19 cellular contexts compared by ENCODE assay signal in the genomic region with DNA sequence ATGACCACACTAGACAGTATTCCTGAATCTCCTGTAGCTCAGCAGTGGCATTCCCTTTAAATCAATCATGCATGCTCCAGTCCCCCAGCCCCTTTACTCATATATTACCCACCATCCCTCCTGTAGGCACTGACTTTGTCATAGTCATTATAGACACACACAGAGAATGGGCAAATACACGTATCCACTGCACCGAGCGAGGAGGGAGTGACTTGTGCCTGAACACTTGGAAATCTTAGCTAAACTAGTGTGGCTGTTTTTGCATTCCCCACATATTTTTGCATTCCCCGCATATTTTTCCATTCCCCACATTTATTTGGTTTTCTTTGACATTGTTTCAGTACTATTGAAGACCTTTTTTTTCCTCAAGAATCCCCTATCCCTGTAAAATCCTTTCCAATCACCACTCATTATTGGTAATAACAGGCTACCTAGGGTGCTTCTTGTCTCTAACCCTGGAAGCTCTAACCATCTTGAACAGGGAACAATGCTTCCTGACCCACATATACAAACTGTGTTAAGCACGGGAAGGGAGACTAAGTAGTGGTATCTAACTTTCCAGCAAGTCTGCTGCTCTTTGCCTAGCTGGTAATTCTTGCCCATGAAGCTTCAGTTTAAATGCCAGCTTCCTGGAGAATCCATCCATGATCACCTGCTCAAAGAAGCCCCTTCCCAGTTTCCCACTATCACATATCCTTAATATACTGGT.
DNase-seq lines count a peak whose midpoint lies in the region; ATAC-seq, FAIRE-seq and TF ChIP-seq lines count a peak whose summit lies in the region.
"Had no signal": no experiment of that assay in that cellular context is flagged by ENCODE, and none has a peak within 500 bp of the region (broad histone marks: within the 10 kb centered on the region; RNA-seq: fewer than 3 reads in every experiment).

No MANE protein-coding gene starts in this region.

- H3K27ac Mint-ChIP-seq in activated CD4-positive, alpha-beta T cell treated with anti-CD3 and anti-CD28 coated beads, Interleukin-2, amount 10 ng/mL, durations not matched to agents 24 days and 14 days = no peak overlapping the region
- H3K27ac Mint-ChIP-seq: activated CD8-positive, alpha-beta T cell treated with anti-CD3 and anti-CD28 coated beads for 36 hours; activated T-helper 17 cell treated with anti-CD3 and anti-CD28 coated beads, Interleukin-2, amount 50 U/mL, for 72 hours had no signal

- ATAC-seq in GM18867 (IDR thresholded peaks at IDR 0.05; ENCODE audit: unreplicated experiment) = no peak
- ATAC-seq in activated T-cell treated with anti-CD3 and anti-CD28 coated beads, Interleukin-2, amount 50 U/mL, for 4 hours = no peak
- ATAC-seq: activated CD8-positive, alpha-beta T cell treated with anti-CD3 and anti-CD28 coated beads for 36 hours; activated T-helper 17 cell treated with anti-CD3 and anti-CD28 coated beads, Interleukin-2, amount 50 U/mL, for 72 hours; Panc1 had no signal

- no peaks in the 10 kb centered on the region for H3K4me1 Mint-ChIP-seq in activated T-cell treated with anti-CD3 and anti-CD28 coated beads, Interleukin-2, amount 50 U/mL, for 4 hours (ENCODE audit: low read depth)
- H3K4me1 Mint-ChIP-seq in activated CD4-positive, alpha-beta T cell treated with anti-CD3 and anti-CD28 coated beads, Interleukin-2, amount 10 ng/mL, durations not matched to agents 24 days and 14 days = no peaks in the 10 kb centered on the region
- H3K4me1 Mint-ChIP-seq: activated T-helper 17 cell treated with anti-CD3 and anti-CD28 coated beads, Interleukin-2, amount 50 U/mL, for 72 hours; naive B cell had no signal

- no peaks in the 10 kb centered on the region for H3K27me3 Mint-ChIP-seq in activated T-cell treated with anti-CD3 and anti-CD28 coated beads, Interleukin-2, amount 50 U/mL, for 4 hours (ENCODE audit: low read depth)
- no peaks in the 10 kb centered on the region for H3K27me3 Mint-ChIP-seq in activated CD4-positive, alpha-beta T cell treated with anti-CD3 and anti-CD28 coated beads, Interleukin-2, amount 10 ng/mL, durations not matched to agents 24 days and 14 days

- H3K4me2 ChIP-seq in osteoblast (ENCODE audit: insufficient read depth, low read length) = peak overlapping the region; percentile 58
- H3K4me2 ChIP-seq: hepatocyte had no signal

- peaks cover 16% of the 10 kb centered on the region for H3K4me1 ChIP-seq in osteoblast (ENCODE audit: insufficient read depth, low read length)

- H3K27ac ChIP-seq in osteoblast (ENCODE audit: low read depth, low read length) = no peak overlapping the region
- H3K27ac ChIP-seq: hepatocyte had no signal

- no peaks in the 10 kb centered on the region for H3K79me2 ChIP-seq in osteoblast (ENCODE audit: insufficient read depth, low read length)
- H3K79me2 ChIP-seq: hepatocyte had no signal

- no peak overlapping the region for H3K4me3 Mint-ChIP-seq in activated T-cell treated with anti-CD3 and anti-CD28 coated beads, Interleukin-2, amount 50 U/mL, for 4 hours
- no peak overlapping the region for H3K4me3 Mint-ChIP-seq in activated CD4-positive, alpha-beta T cell treated with anti-CD3 and anti-CD28 coated beads, Interleukin-2, amount 10 ng/mL, durations not matched to agents 24 days and 14 days
- H3K4me3 Mint-ChIP-seq: activated CD8-positive, alpha-beta T cell treated with anti-CD3 and anti-CD28 coated beads for 36 hours; activated T-helper 17 cell treated with anti-CD3 and anti-CD28 coated beads, Interleukin-2, amount 50 U/mL, for 72 hours; naive B cell had no signal

- peaks cover 8% of the 10 kb centered on the region for H3K9me3 Mint-ChIP-seq in activated T-cell treated with anti-CD3 and anti-CD28 coated beads, Interleukin-2, amount 50 U/mL, for 4 hours
- H3K9me3 Mint-ChIP-seq in activated CD4-positive, alpha-beta T cell treated with anti-CD3 and anti-CD28 coated beads, Interleukin-2, amount 10 ng/mL, durations not matched to agents 24 days and 14 days = no peaks in the 10 kb centered on the region
- H3K9me3 Mint-ChIP-seq: activated CD8-positive, alpha-beta T cell treated with anti-CD3 and anti-CD28 coated beads for 36 hours had no signal

- H4K20me1 ChIP-seq in osteoblast (ENCODE audit: insufficient read depth, low read length) = no peaks in the 10 kb centered on the region

- intact Hi-C loops in activated CD4-positive, alpha-beta T cell treated with anti-CD3 and anti-CD28 coated beads, Interleukin-2, amount 10 ng/mL, durations not matched to agents 24 days and 14 days (cut with micrococcal nuclease) = no loop called here

- no peaks in the 10 kb centered on the region for H3K9me3 ChIP-seq in osteoblast (ENCODE audit: low read depth, low read length)

- no peak overlapping the region for H2AFZ ChIP-seq in osteoblast (ENCODE audit: low read length)
- H2AFZ ChIP-seq: hepatocyte had no signal

- H3K36me3 ChIP-seq in osteoblast (ENCODE audit: insufficient read depth, low read length) = no peaks in the 10 kb centered on the region

- no peak overlapping the region for H3K4me3 ChIP-seq in osteoblast (ENCODE audit: insufficient read depth, low read length)
- H3K4me3 ChIP-seq: hepatocyte had no signal

- TF ChIP-seq CTCF in osteoblast (IDR thresholded peaks at IDR 0.05; ENCODE audit: extremely low read depth, low read depth, low read length) = no peak

- no peaks in the 10 kb centered on the region for H3K36me3 Mint-ChIP-seq in activated T-cell treated with anti-CD3 and anti-CD28 coated beads, Interleukin-2, amount 50 U/mL, for 4 hours (ENCODE audit: insufficient read depth)
- no peaks in the 10 kb centered on the region for H3K36me3 Mint-ChIP-seq in activated CD4-positive, alpha-beta T cell treated with anti-CD3 and anti-CD28 coated beads, Interleukin-2, amount 10 ng/mL, durations not matched to agents 24 days and 14 days (ENCODE audit: low read depth)
- H3K36me3 Mint-ChIP-seq: naive B cell had no signal

- peak; percentile 75 for FAIRE-seq in RCC 7860 (lab: Jason Lieb, UNC)

- peak; percentile 89 for DNase-seq in EL
- peak; percentile 82 for DNase-seq in RCC 7860 (ENCODE audit: low spot score)
- peak; percentile 40 for DNase-seq in fibroblast of peridontal ligament (ENCODE audit: extremely low read depth)
- DNase-seq in osteoblast (ENCODE audit: insufficient read length, low spot score, missing footprints) = no peak
- DNase-seq in activated T-cell treated with anti-CD3 and anti-CD28 coated beads, Interleukin-2, amount 50 U/mL, for 4 hours = no peak
- DNase-seq in activated T-cell treated with anti-CD3 and anti-CD28 coated beads, Interleukin-2, amount 50 U/mL, for 1 hour = no peak
- no peak for DNase-seq in activated CD4-positive, alpha-beta T cell treated with anti-CD3 and anti-CD28 coated beads, Interleukin-2, amount 10 ng/mL, durations not matched to agents 24 days and 14 days
- DNase-seq: activated CD8-positive, alpha-beta T cell treated with anti-CD3 and anti-CD28 coated beads for 36 hours; C1 segment of cervical spinal cord; cortex of kidney; DMS79; naive B cell; NCI-H2029; NCI-H524 treated with DMSO at 0.1 percent for 48 hours; substantia nigra had no signal

- no peaks in the 10 kb centered on the region for H3K27me3 ChIP-seq in osteoblast (ENCODE audit: insufficient read depth, low read length)
- H3K27me3 ChIP-seq: hepatocyte had no signal

Comparison
In these comparisons a context has a peak if more than half of its experiments do, and no peak if none do; other contexts are left out.
1. DNase-seq: peak in EL (single experiment), RCC 7860 (single experiment) and fibroblast of peridontal ligament (single experiment); none in osteoblast (single experiment), activated T-cell treated with anti-CD3 and anti-CD28 coated beads, Interleukin-2, amount 50 U/mL, for 4 hours (single experiment), activated T-cell treated with anti-CD3 and anti-CD28 coated beads, Interleukin-2, amount 50 U/mL, for 1 hour (single experiment) and activated CD4-positive, alpha-beta T cell treated with anti-CD3 and anti-CD28 coated beads, Interleukin-2, amount 10 ng/mL, durations not matched to agents 24 days and 14 days (single experiment).